Comparison of ENCODE assay signal across 8 cellular contexts in the genomic region with DNA sequence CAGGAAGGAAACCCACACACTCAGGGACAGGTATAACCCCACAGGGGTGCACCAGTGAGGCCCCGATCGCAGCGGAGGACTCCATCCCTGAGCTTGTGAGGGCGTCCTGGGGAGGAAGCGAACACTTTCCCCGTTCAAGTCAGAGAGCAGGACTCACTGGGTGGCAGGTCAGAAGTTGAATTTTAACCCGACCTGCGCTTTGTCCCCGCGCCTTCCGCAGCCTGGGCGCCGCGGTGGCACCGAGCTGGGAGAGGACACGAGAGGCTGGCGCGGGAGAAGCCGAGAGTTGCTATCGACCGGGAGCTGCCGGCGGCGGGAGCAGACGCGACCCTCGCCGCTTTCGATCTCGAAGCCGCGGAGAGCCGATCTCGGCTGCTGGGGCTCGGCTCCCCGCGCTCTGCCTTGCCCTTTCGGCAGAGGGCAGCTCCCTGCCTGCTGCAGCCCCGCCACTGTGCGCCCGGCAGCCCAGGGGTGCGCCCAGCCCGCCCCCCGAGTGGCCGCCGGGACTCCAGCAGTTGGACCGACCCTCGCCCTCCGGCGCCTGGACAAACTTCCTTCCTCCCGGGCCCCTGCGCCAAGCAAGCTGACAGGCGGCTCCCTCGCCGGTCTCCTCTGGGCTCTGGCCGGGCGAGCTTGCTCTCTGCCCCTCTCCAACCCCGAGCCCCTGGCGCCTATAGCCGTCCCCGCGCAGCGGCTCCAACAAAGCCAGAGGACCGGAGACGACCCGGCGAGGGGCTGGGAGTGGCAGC. TPM values are rescaled to one million over a fixed set of nuclear protein-coding genes. Genes with fewer than 3 reads are reported as not detected.
A peak's percentile ranks its signal among the peaks of the same experiment; 100 is the strongest.
DNase-seq lines count a peak whose midpoint lies in the region; ATAC-seq, FAIRE-seq and TF ChIP-seq lines count a peak whose summit lies in the region.

No MANE protein-coding gene starts in this region.

- no peaks in the 10 kb centered on the region for H4K20me1 ChIP-seq in HepG2 (ENCODE audit: insufficient read depth, low read length)

- peak; percentile 51 for ATAC-seq in GM18517 (IDR thresholded peaks at IDR 0.05; ENCODE audit: unreplicated experiment)
- ATAC-seq in HG02852 (IDR thresholded peaks at IDR 0.05; ENCODE audit: unreplicated experiment) = peak; percentile 67
- ATAC-seq in HepG2 = peak; percentile 90

- 0% methylated on average over 16 of the region's 67 CpGs for WGBS in HepG2 (ENCODE audit: low lambda C conversion rate)

- H3K9me3 ChIP-seq in HepG2 (ENCODE audit: low read length) = no peaks in the 10 kb centered on the region

- TF ChIP-seq EP300 in HepG2 (IDR thresholded peaks at IDR 0.05; ENCODE audit: low read depth in 2 of 2, low read length in 2 of 2) (no peak), HepG2 (CRISPR knock-in tag; IDR thresholded peaks at IDR 0.05; ENCODE audit: borderline replicate concordance) (no peak; the same call in 1 of the 2 replicates)

- peaks cover 73% of the 10 kb centered on the region for H3K4me1 ChIP-seq in HepG2 (ENCODE audit: insufficient read depth, low read length)

- intact Hi-C loops in HepG2 (cut with micrococcal nuclease; ENCODE audit: unreplicated experiment) = loop anchor here (2.0 to 5.0 kb wide), 5 partner anchors 100 to 206 kb away; a partner anchor contains a TSS

- in situ Hi-C loops in HepG2 (cut with HindIII; ENCODE audit: extremely low pct_ligation_motif_present, low pct_unique_long_range_greater_than_20kb) = loop anchor here (10.0 kb wide), 1 partner anchor 138 kb away; a partner anchor contains a TSS

- H3K9ac ChIP-seq in HepG2 (ENCODE audit: insufficient read depth, low read depth, low read length) = peak overlapping the region; percentile 96

- H3K4me2 ChIP-seq in HepG2 (ENCODE audit: low read depth, low read length) = peak overlapping the region; percentile 77

- peaks cover 67% of the 10 kb centered on the region for H3K79me2 ChIP-seq in HepG2 (ENCODE audit: insufficient read depth, low read length)

- peak overlapping the region; percentile 80 to 95 (median 83) for H3K4me3 ChIP-seq in HepG2 (replicated peaks in 1 of 3; ENCODE audit: insufficient read depth in 1 of 3, low read depth in 2 of 3, low read length in 3 of 3)

- DNase-seq in AG08395 (ENCODE audit: low spot score) (peak; percentile 36), NCI-H345 (lab: John Stamatoyannopoulos, UW) (peak; percentile 60), dedifferentiated amniotic fluid mesenchymal stem cell (ENCODE audit: extremely low spot score) (peak; percentile 17), HepG2 (ENCODE audit: low spot score) (peak; percentile 79), DMS114 treated with DMSO at 0.1 percent for 48 hours (lab: John Stamatoyannopoulos, UW; ENCODE audit: unreplicated experiment) (no peak)

- POLR2A ChIA-PET in HepG2 (lab: Yijun Ruan, JAX) = interaction anchor here (0.8 to 4.0 kb wide), 17 partner anchors 10 to 210 kb away, joined by 3 to 58 read pairs (median 5); no protein-coding TSS in a partner anchor

- TF ChIP-seq POLR2A in HepG2 (IDR thresholded peaks at IDR 0.05; ENCODE audit: insufficient read depth in 1 of 2, low read depth in 2 of 2, low read length in 2 of 2) = peak; percentile 81 to 89

- peak; percentile 56 for TF ChIP-seq RAD21 in HepG2 (CRISPR knock-in tag; IDR thresholded peaks at IDR 0.05)

- no TSS peak for BruUV-seq in HepG2 (replicated peaks; lab: Mats Ljungman, UMichigan)

- peak; percentile 26; the same call in 1 of the 2 replicates for TF ChIP-seq CTCF in HepG2 (CRISPR knock-in tag; IDR thresholded peaks at IDR 0.05)

- CTCF ChIA-PET in HepG2 (lab: Yijun Ruan, JAX; ENCODE audit: low intra/inter-chr PET ratio, low total read pairs) = no interaction called here

- no peak overlapping the region for H2AFZ ChIP-seq in HepG2 (ENCODE audit: low read length)

- no peaks in the 10 kb centered on the region for H3K36me3 ChIP-seq in HepG2 (replicated peaks in 1 of 2; ENCODE audit: control insufficient read depth in 1 of 2, insufficient read depth in 2 of 2, low read length in 2 of 2)

- H3K27me3 ChIP-seq in HepG2 (ENCODE audit: control insufficient read depth in 1 of 2, insufficient read depth in 2 of 2, low read length in 2 of 2) = no peaks in the 10 kb centered on the region; a peak in 2 of 5 replicates

- peak; percentile 23 for FAIRE-seq in HepG2 (lab: Jason Lieb, UNC)

- H3K27ac ChIP-seq in HepG2 (ENCODE audit: extremely low read length, insufficient read depth, low read length) (peak overlapping the region; percentile 98), temporal lobe (ENCODE audit: low read depth, low read length) (peak overlapping the region; percentile 57)

TF ChIP-seq in HepG2, 621 proteins besides CTCF, POLR2A, EP300 and RAD21 (continues in another document):
- TF ChIP-seq ZNF292 (CRISPR knock-in tag; IDR thresholded peaks at IDR 0.05; ENCODE audit: borderline replicate concordance, low read depth) (peak; percentile 94), CBX2 (IDR thresholded peaks at IDR 0.05; ENCODE audit: low read depth, low read length) (no peak), CBX2 (CRISPR knock-in tag; IDR thresholded peaks at IDR 0.05; ENCODE audit: low read depth) (no peak), ZNF558 (CRISPR knock-in tag; IDR thresholded peaks at IDR 0.05; ENCODE audit: borderline replicate concordance) (no peak), ZBTB42 (CRISPR knock-in tag; IDR thresholded peaks at IDR 0.05) (no peak), RARG (CRISPR knock-in tag; IDR thresholded peaks at IDR 0.05; ENCODE audit: low read depth) (no peak), TBL1XR1 (IDR thresholded peaks at IDR 0.05; ENCODE audit: borderline replicate concordance, low read length, partially characterized antibody) (no peak)
- TF ChIP-seq, protein P1, sequence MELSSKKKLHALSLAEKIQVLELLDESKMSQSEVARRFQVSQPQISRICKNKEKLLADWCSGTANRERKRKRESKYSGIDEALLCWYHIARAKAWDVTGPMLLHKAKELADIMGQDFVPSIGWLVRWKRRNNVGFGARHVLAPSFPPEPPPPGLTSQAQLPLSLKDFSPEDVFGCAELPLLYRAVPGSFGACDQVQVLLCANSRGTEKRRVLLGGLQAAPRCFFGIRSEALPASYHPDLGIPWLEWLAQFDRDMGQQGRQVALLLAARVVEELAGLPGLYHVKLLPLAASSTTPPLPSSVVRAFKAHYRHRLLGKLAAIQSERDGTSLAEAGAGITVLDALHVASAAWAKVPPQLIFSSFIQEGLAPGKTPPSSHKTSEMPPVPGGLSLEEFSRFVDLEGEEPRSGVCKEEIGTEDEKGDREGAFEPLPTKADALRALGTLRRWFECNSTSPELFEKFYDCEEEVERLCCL (CRISPR knock-in tag; IDR thresholded peaks at IDR 0.05; ENCODE audit: borderline replicate concordance) = peak; percentile 51; the same call in 1 of the 2 replicates
- TF ChIP-seq, protein P2, sequence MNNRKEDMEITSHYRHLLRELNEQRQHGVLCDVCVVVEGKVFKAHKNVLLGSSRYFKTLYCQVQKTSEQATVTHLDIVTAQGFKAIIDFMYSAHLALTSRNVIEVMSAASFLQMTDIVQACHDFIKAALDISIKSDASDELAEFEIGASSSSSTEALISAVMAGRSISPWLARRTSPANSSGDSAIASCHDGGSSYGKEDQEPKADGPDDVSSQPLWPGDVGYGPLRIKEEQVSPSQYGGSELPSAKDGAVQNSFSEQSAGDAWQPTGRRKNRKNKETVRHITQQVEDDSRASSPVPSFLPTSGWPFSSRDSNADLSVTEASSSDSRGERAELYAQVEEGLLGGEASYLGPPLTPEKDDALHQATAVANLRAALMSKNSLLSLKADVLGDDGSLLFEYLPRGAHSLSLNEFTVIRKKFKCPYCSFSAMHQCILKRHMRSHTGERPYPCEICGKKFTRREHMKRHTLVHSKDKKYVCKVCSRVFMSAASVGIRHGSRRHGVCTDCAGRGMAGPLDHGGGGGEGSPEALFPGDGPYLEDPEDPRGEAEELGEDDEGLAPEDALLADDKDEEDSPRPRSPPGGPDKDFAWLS (CRISPR knock-in tag; IDR thresholded peaks at IDR 0.05; ENCODE audit: borderline replicate concordance) = no peak
- TF ChIP-seq, protein P3, sequence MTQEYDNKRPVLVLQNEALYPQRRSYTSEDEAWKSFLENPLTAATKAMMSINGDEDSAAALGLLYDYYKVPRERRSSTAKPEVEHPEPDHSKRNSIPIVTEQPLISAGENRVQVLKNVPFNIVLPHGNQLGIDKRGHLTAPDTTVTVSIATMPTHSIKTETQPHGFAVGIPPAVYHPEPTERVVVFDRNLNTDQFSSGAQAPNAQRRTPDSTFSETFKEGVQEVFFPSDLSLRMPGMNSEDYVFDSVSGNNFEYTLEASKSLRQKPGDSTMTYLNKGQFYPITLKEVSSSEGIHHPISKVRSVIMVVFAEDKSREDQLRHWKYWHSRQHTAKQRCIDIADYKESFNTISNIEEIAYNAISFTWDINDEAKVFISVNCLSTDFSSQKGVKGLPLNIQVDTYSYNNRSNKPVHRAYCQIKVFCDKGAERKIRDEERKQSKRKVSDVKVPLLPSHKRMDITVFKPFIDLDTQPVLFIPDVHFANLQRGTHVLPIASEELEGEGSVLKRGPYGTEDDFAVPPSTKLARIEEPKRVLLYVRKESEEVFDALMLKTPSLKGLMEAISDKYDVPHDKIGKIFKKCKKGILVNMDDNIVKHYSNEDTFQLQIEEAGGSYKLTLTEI (CRISPR knock-in tag; conservative IDR thresholded peaks at IDR 0.05) = no peak

RNA-seq across cellular contexts. Expression of a gene that starts 0.9 kb away (rescaled TPM):
- total RNA-seq in HepG2 (2016; rRNA removed; fragmentation: Illumina TruSeq; extraction: Trizol) (18.5 and 31.9 TPM in 2 replicates), temporal lobe (28.5 TPM)
- total RNA-seq in HepG2 (2016; cell fraction: cytosol; rRNA removed; fragmentation: Illumina TruSeq; extraction: Trizol; ENCODE audit: low read depth) = 4.5 and 5.5 TPM in 2 replicates
- total RNA-seq in HepG2 (2016; cell fraction: insoluble cytoplasmic fraction; rRNA removed; fragmentation: Illumina TruSeq; extraction: Trizol) = 18.8 and 29.3 TPM in 2 replicates
- total RNA-seq in HepG2 (2016; cell fraction: membrane; rRNA removed; fragmentation: Illumina TruSeq; extraction: Trizol) = 6.1 and 6.3 TPM in 2 replicates
- total RNA-seq in HepG2 (2016; cell fraction: nucleus; rRNA removed; fragmentation: Illumina TruSeq; extraction: Trizol) = 15.4 and 20.0 TPM in 2 replicates
- 14.4 and 19.2 TPM in 2 replicates for polyA plus RNA-seq in HepG2 (2011; rRNA removed)
- 13.9 and 17.2 TPM in 2 replicates for polyA plus RNA-seq in HepG2 (2011; cell fraction: cytosol; rRNA removed)
- polyA plus RNA-seq in HepG2 (2011; cell fraction: nucleus; rRNA removed) = 10.1 and 11.0 TPM in 2 replicates
- 17.4 and 20.6 TPM in 2 replicates for polyA plus RNA-seq in HepG2 (2012)
- polyA plus RNA-seq in HepG2 (2016; cell fraction: cytosol; fragmentation: Illumina TruSeq; extraction: Trizol; ENCODE audit: low read depth) = 3.4 and 3.8 TPM in 2 replicates
- 25.6 and 26.5 TPM in 2 replicates for polyA plus RNA-seq in HepG2 (2016; cell fraction: insoluble cytoplasmic fraction; fragmentation: Illumina TruSeq; extraction: Trizol; ENCODE audit: low read depth)
- 4.4 and 5.9 TPM in 2 replicates for polyA plus RNA-seq in HepG2 (2016; cell fraction: membrane; fragmentation: Illumina TruSeq; extraction: Trizol; ENCODE audit: low read depth)
- 16.7 and 18.0 TPM in 2 replicates for polyA plus RNA-seq in HepG2 (2016; cell fraction: nucleus; fragmentation: Illumina TruSeq; extraction: Trizol; ENCODE audit: insufficient read depth, low read depth)
- polyA minus RNA-seq in HepG2 (2011; rRNA and poly(A)+ RNA removed; ENCODE audit: low replicate concordance) = 13.0 TPM in 1 of 2 replicates, not detected in the other
- 15.1 and 15.6 TPM in 2 replicates for polyA minus RNA-seq in HepG2 (2011; cell fraction: cytosol; rRNA and poly(A)+ RNA removed)
- polyA minus RNA-seq in HepG2 (2011; cell fraction: nucleus; rRNA and poly(A)+ RNA removed) = 35.3 and 37.2 TPM in 2 replicates
